In genomic region chr1:108051625-108052382, GRCh38 we compare ENCODE assay signal across 1 cellular context.
A peak's percentile ranks its signal among the peaks of the same experiment; 100 is the strongest.
TF ChIP-seq lines count a peak whose summit lies in the region.

No MANE protein-coding gene starts in this region.

TF ChIP-seq in HepG2, 621 proteins besides CTCF, POLR2A, EP300 and RAD21 (continued from another document and continues in another):
- TF ChIP-seq ARID3A (IDR thresholded peaks at IDR 0.05; ENCODE audit: low read depth, low read length) (peak; percentile 81), CREB1 (IDR thresholded peaks at IDR 0.05) (no peak), CREB1 (CRISPR knock-in tag; IDR thresholded peaks at IDR 0.05) (peak; percentile 58), MYNN (CRISPR knock-in tag; IDR thresholded peaks at IDR 0.05; ENCODE audit: low read depth) (no peak), ZKSCAN5 (CRISPR knock-in tag; IDR thresholded peaks at IDR 0.05) (no peak), FOXP4 (CRISPR knock-in tag; IDR thresholded peaks at IDR 0.05) (peak; percentile 51; the same call in 1 of the 2 replicates), ZNF878 (CRISPR knock-in tag; IDR thresholded peaks at IDR 0.05) (no peak), ZFP36L2 (CRISPR knock-in tag; IDR thresholded peaks at IDR 0.05) (no peak), ZNF274 (CRISPR knock-in tag; IDR thresholded peaks at IDR 0.05) (no peak), GFI1 (CRISPR knock-in tag; IDR thresholded peaks at IDR 0.05; ENCODE audit: borderline replicate concordance) (peak; percentile 66; the same call in 1 of the 2 replicates), ZNF496 (CRISPR knock-in tag; IDR thresholded peaks at IDR 0.05; ENCODE audit: insufficient replicate concordance) (no peak), SUZ12 (IDR thresholded peaks at IDR 0.05; ENCODE audit: low read depth, low read length) (no peak), BRD4 (CRISPR knock-in tag; IDR thresholded peaks at IDR 0.05) (no peak), RXRB (CRISPR knock-in tag; IDR thresholded peaks at IDR 0.05; ENCODE audit: borderline replicate concordance) (0 out of 2 replicates have a peak, but pooled peaks have one; percentile 11), JUNB (CRISPR knock-in tag; IDR thresholded peaks at IDR 0.05; ENCODE audit: borderline replicate concordance) (no peak), GABPB1 (CRISPR knock-in tag; IDR thresholded peaks at IDR 0.05) (no peak), ZSCAN29 (CRISPR knock-in tag; conservative IDR thresholded peaks at IDR 0.05) (no peak), HNF1A (IDR thresholded peaks at IDR 0.05; ENCODE audit: low read depth) (peak; percentile 88), HNF1A (CRISPR knock-in tag; IDR thresholded peaks at IDR 0.05; ENCODE audit: borderline replicate concordance) (peak; percentile 91; the same call in 1 of the 2 replicates), ZNF251 (CRISPR knock-in tag; IDR thresholded peaks at IDR 0.05) (no peak), THAP8 (CRISPR knock-in tag; IDR thresholded peaks at IDR 0.05; ENCODE audit: borderline replicate concordance) (no peak), NCOR1 (IDR thresholded peaks at IDR 0.05; ENCODE audit: borderline replicate concordance, low read length) (peak; percentile 56; the same call in 1 of the 2 replicates), IKZF1 (IDR thresholded peaks at IDR 0.05) (no peak), MAF1 (CRISPR knock-in tag; IDR thresholded peaks at IDR 0.05; ENCODE audit: borderline replicate concordance) (no peak), ONECUT2 (CRISPR knock-in tag; IDR thresholded peaks at IDR 0.05) (0 out of 2 replicates have a peak, but pooled peaks have one; percentile 38), CC2D1A (CRISPR knock-in tag; IDR thresholded peaks at IDR 0.05) (0 out of 2 replicates have a peak, but pooled peaks have one; percentile 16), NR2C2 (CRISPR knock-in tag; IDR thresholded peaks at IDR 0.05; ENCODE audit: borderline replicate concordance) (peak; percentile 44; the same call in 1 of the 2 replicates), ZNF652 (CRISPR knock-in tag; IDR thresholded peaks at IDR 0.05; ENCODE audit: borderline replicate concordance, low read depth) (no peak), FOXJ3 (CRISPR knock-in tag; IDR thresholded peaks at IDR 0.05; ENCODE audit: borderline replicate concordance) (peak; percentile 48; the same call in 1 of the 2 replicates), HINFP (CRISPR knock-in tag; IDR thresholded peaks at IDR 0.05; ENCODE audit: low read depth) (no peak), ZNF766 (CRISPR knock-in tag; IDR thresholded peaks at IDR 0.05; ENCODE audit: borderline replicate concordance) (no peak), RFXANK (CRISPR knock-in tag; IDR thresholded peaks at IDR 0.05) (no peak)
- TF ChIP-seq, protein P1, sequence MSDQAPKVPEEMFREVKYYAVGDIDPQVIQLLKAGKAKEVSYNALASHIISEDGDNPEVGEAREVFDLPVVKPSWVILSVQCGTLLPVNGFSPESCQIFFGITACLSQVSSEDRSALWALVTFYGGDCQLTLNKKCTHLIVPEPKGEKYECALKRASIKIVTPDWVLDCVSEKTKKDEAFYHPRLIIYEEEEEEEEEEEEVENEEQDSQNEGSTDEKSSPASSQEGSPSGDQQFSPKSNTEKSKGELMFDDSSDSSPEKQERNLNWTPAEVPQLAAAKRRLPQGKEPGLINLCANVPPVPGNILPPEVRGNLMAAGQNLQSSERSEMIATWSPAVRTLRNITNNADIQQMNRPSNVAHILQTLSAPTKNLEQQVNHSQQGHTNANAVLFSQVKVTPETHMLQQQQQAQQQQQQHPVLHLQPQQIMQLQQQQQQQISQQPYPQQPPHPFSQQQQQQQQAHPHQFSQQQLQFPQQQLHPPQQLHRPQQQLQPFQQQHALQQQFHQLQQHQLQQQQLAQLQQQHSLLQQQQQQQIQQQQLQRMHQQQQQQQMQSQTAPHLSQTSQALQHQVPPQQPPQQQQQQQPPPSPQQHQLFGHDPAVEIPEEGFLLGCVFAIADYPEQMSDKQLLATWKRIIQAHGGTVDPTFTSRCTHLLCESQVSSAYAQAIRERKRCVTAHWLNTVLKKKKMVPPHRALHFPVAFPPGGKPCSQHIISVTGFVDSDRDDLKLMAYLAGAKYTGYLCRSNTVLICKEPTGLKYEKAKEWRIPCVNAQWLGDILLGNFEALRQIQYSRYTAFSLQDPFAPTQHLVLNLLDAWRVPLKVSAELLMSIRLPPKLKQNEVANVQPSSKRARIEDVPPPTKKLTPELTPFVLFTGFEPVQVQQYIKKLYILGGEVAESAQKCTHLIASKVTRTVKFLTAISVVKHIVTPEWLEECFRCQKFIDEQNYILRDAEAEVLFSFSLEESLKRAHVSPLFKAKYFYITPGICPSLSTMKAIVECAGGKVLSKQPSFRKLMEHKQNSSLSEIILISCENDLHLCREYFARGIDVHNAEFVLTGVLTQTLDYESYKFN (CRISPR knock-in tag; conservative IDR thresholded peaks at IDR 0.05), result peak; percentile 85
- TF ChIP-seq, protein P2, sequence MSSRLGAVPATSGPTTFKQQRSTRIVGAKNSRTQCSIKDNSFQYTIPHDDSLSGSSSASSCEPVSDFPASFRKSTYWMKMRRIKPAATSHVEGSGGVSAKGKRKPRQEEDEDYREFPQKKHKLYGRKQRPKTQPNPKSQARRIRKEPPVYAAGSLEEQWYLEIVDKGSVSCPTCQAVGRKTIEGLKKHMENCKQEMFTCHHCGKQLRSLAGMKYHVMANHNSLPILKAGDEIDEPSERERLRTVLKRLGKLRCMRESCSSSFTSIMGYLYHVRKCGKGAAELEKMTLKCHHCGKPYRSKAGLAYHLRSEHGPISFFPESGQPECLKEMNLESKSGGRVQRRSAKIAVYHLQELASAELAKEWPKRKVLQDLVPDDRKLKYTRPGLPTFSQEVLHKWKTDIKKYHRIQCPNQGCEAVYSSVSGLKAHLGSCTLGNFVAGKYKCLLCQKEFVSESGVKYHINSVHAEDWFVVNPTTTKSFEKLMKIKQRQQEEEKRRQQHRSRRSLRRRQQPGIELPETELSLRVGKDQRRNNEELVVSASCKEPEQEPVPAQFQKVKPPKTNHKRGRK (CRISPR knock-in tag; IDR thresholded peaks at IDR 0.05), result no peak
- TF ChIP-seq, protein P3, sequence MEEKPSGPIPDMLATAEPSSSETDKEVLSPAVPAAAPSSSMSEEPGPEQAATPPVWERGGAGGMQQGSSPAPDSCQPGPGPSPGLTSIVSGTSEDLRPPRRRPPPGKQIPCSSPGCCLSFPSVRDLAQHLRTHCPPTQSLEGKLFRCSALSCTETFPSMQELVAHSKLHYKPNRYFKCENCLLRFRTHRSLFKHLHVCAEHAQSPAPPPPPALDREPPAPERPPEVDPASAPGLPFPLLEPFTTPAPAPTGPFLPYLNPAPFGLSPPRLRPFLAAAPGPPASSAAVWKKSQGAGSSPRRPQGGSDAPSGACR (CRISPR knock-in tag; IDR thresholded peaks at IDR 0.05), result peak; percentile 23; the same call in 1 of the 2 replicates
- TF ChIP-seq, protein P4, sequence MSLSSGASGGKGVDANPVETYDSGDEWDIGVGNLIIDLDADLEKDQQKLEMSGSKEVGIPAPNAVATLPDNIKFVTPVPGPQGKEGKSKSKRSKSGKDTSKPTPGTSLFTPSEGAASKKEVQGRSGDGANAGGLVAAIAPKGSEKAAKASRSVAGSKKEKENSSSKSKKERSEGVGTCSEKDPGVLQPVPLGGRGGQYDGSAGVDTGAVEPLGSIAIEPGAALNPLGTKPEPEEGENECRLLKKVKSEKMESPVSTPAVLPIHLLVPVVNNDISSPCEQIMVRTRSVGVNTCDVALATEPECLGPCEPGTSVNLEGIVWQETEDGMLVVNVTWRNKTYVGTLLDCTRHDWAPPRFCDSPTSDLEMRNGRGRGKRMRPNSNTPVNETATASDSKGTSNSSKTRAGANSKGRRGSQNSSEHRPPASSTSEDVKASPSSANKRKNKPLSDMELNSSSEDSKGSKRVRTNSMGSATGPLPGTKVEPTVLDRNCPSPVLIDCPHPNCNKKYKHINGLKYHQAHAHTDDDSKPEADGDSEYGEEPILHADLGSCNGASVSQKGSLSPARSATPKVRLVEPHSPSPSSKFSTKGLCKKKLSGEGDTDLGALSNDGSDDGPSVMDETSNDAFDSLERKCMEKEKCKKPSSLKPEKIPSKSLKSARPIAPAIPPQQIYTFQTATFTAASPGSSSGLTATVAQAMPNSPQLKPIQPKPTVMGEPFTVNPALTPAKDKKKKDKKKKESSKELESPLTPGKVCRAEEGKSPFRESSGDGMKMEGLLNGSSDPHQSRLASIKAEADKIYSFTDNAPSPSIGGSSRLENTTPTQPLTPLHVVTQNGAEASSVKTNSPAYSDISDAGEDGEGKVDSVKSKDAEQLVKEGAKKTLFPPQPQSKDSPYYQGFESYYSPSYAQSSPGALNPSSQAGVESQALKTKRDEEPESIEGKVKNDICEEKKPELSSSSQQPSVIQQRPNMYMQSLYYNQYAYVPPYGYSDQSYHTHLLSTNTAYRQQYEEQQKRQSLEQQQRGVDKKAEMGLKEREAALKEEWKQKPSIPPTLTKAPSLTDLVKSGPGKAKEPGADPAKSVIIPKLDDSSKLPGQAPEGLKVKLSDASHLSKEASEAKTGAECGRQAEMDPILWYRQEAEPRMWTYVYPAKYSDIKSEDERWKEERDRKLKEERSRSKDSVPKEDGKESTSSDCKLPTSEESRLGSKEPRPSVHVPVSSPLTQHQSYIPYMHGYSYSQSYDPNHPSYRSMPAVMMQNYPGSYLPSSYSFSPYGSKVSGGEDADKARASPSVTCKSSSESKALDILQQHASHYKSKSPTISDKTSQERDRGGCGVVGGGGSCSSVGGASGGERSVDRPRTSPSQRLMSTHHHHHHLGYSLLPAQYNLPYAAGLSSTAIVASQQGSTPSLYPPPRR (CRISPR knock-in tag; IDR thresholded peaks at IDR 0.05; ENCODE audit: borderline replicate concordance), result peak; percentile 52; the same call in 1 of the 2 replicates
